ENCODE assay signal across 8 cellular contexts in the genomic region with DNA sequence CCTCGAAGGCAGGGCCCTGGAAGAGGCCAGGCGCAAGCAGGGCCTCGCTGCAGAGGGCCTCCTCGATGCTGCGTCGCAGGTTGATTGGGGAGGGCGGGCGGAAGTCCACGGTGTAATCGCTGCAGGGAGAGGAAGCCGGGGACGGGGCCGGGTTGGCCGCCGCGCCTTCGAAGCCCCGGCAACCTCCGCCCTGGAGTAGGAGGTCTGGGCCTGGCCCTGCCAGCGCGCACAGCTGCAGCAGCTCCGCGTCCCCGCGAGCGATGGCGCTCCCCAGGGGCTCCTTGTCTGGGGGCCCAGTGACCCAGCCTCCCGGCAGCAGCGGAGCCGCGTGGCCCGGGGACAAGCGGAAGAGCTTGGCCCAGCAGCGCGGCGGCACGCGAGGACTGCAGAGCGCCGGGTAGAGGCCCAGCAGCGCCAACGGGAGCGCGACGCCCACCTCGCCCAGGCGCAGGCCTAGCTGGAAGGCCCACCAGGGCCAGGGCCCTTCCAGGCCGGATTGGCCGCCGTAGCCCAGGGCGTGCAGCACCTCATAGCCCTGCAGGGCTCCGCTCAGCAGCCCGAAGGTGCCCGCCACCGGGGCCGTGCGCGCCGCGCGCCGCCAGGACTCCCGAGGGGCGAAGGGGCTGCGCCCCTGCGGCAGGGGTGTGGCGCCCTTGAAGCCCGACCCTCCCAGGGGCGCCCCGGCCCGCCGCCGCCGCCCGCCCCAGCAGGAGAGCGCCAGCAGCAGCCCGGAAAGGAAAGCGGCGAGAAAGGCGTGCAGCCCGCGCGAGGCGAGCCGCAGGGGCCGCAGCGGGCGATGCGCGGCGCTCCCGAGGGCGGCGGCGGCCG.
DNase-seq lines count a peak whose midpoint lies in the region; ATAC-seq, FAIRE-seq and TF ChIP-seq lines count a peak whose summit lies in the region.

No MANE protein-coding gene starts in this region.

- peak overlapping the region; percentile 43 to 63 (median 52); a peak in 21 of 22 replicates for H3K4me2 ChIP-seq in BLaER1 treated with 17β-estradiol and CSF1 and Interleukin-3, amounts not matched to agents 10 nM and 100 nM

- no peaks in the 10 kb centered on the region for H3K36me3 Mint-ChIP-seq in effector memory CD8-positive, alpha-beta T cell (ENCODE audit: insufficient read depth)

- H3K27me3 Mint-ChIP-seq in effector memory CD8-positive, alpha-beta T cell: peaks cover 34 to 55% of the 10 kb centered on the region in 2 donors

- TF ChIP-seq CTCF in neutrophil (IDR thresholded peaks at IDR 0.05): no peak

- peak overlapping the region in 1 of 2 donors; percentile 31 for H3K4me3 Mint-ChIP-seq in effector memory CD8-positive, alpha-beta T cell

- H3K36me3 ChIP-seq in BLaER1 treated with 17β-estradiol and CSF1 and Interleukin-3, amounts not matched to agents 10 nM and 100 nM: no peaks in the 10 kb centered on the region
- no peaks in the 10 kb centered on the region for H3K36me3 ChIP-seq in HUES6 (ENCODE audit: control insufficient read depth, insufficient read depth, low read length)
- no peaks in the 10 kb centered on the region for H3K36me3 ChIP-seq in neutrophil

- peaks cover 5 to 18% (median 10%) of the 10 kb centered on the region in 10 experiments; a peak in 17 of 20 replicates for H3K4me1 ChIP-seq in BLaER1 treated with 17β-estradiol and CSF1 and Interleukin-3, amounts not matched to agents 10 nM and 100 nM
- H3K4me1 ChIP-seq in HUES6 (ENCODE audit: control insufficient read depth, insufficient read depth, low read length) (0 out of 2 replicates have a peak, but pooled peaks cover 5% of the 10 kb centered on the region), neutrophil (ENCODE audit: control insufficient read depth in 1 of 2, insufficient read depth in 1 of 2, low read depth in 1 of 2, low read length in 1 of 2) (peaks cover 22 to 25% of the 10 kb centered on the region in 2 experiments)

- FAIRE-seq in RCC 7860 (lab: Jason Lieb, UNC): no peak

- peak overlapping the region in 1 of 11 experiments; percentile 5; a peak in 2 of 22 replicates for H3K27ac ChIP-seq in BLaER1 treated with 17β-estradiol and CSF1 and Interleukin-3, amounts not matched to agents 10 nM and 100 nM
- H3K27ac ChIP-seq in HUES6 (ENCODE audit: low read depth, low read length) (no peak overlapping the region), neutrophil (no peak overlapping the region)

- ATAC-seq in effector memory CD8-positive, alpha-beta T cell (replicated peaks): peak; percentile 62
- ATAC-seq in GM18907 (IDR thresholded peaks at IDR 0.05; ENCODE audit: unreplicated experiment) (no peak), HG03520 (IDR thresholded peaks at IDR 0.05; ENCODE audit: unreplicated experiment) (no peak)

- H3K27me3 ChIP-seq in BLaER1 treated with 17β-estradiol and CSF1 and Interleukin-3, amounts not matched to agents 10 nM and 100 nM: peaks cover 33 to 54% (median 47%) of the 10 kb centered on the region in 11 experiments
- H3K27me3 ChIP-seq in HUES6 (ENCODE audit: control insufficient read depth, insufficient read depth, low read length) (peaks cover 79% of the 10 kb centered on the region), neutrophil (peaks cover 32% of the 10 kb centered on the region)

- no peaks in the 10 kb centered on the region for H3K9me3 Mint-ChIP-seq in effector memory CD8-positive, alpha-beta T cell

- H3K4me1 Mint-ChIP-seq in effector memory CD8-positive, alpha-beta T cell (ENCODE audit: low read depth in 2 of 2): peaks cover 0 to 11% of the 10 kb centered on the region in 2 donors

- peaks cover 0 to 14% (median 9%) of the 10 kb centered on the region in 11 experiments; a peak in 9 of 22 replicates for H3K9me3 ChIP-seq in BLaER1 treated with 17β-estradiol and CSF1 and Interleukin-3, amounts not matched to agents 10 nM and 100 nM (replicated peaks in 1 of 11)
- H3K9me3 ChIP-seq in HUES6 (ENCODE audit: control insufficient read depth, insufficient read depth, low read depth, low read length) (no peaks in the 10 kb centered on the region), neutrophil (no peaks in the 10 kb centered on the region)

- no peak overlapping the region for H3K27ac Mint-ChIP-seq in effector memory CD8-positive, alpha-beta T cell

- peak overlapping the region in 4 of 11 experiments; percentile 29 to 46 (median 32); a peak in 5 of 22 replicates for H3K9ac ChIP-seq in BLaER1 treated with 17β-estradiol and CSF1 and Interleukin-3, amounts not matched to agents 10 nM and 100 nM
- no peak overlapping the region for H3K9ac ChIP-seq in HUES6 (ENCODE audit: low read length)

- peak in 1 of 3 experiments; percentile 5 for DNase-seq in effector memory CD8-positive, alpha-beta T cell
- DNase-seq in RCC 7860 (ENCODE audit: low spot score) (no peak), SHP77 treated with DMSO at 0.1 percent for 48 hours (lab: John Stamatoyannopoulos, UW) (no peak)

- no peaks in the 10 kb centered on the region for H4K20me1 ChIP-seq in BLaER1 treated with 17β-estradiol and CSF1 and Interleukin-3, amounts not matched to agents 10 nM and 100 nM

- H3K4me3 ChIP-seq in BLaER1 treated with 17β-estradiol and CSF1 and Interleukin-3, amounts not matched to agents 10 nM and 100 nM: peak overlapping the region in 2 of 10 experiments; percentile 19 to 24; a peak in 2 of 20 replicates
- H3K4me3 ChIP-seq in HUES6 (ENCODE audit: low read depth, low read length) (peak overlapping the region; percentile 7; the same call in 1 of the 2 replicates), neutrophil (ENCODE audit: low read depth in 1 of 2, low read length in 1 of 2) (peak overlapping the region; percentile 59 to 66)
